ENCODE assay signal across 23 cellular contexts in the genomic region with DNA sequence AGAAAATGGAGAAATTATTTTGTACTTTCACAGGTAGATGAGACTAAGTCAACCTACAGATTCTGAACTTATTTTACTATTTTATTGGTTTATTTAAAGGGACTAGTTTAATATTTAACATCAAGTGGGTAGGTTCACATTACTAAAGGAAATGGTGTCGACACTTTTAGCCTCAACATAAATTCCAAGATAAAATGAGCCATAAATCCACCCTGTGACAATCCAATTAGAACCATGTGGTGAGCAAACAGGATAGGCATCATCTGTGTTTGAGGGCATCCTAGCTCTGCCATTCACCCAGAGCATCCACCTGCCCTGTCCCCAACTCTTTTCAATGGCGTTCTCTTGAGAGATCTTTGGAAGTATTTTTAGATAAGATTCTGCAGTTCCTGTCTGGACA.
DNase-seq lines count a peak whose midpoint lies in the region; ATAC-seq, FAIRE-seq and TF ChIP-seq lines count a peak whose summit lies in the region.
"Had no signal": no experiment of that assay in that cellular context is flagged by ENCODE, and none has a peak within 500 bp of the region (broad histone marks: within the 10 kb centered on the region; RNA-seq: fewer than 3 reads in every experiment).

No MANE protein-coding gene starts in this region.

- TF ChIP-seq CTCF in endothelial cell (IDR thresholded peaks at IDR 0.05; ENCODE audit: unreplicated experiment) (no peak), upper lobe of left lung (IDR thresholded peaks at IDR 0.05) (no peak)

- no peaks in the 10 kb centered on the region for H3K9me3 Mint-ChIP-seq in endothelial cell (ENCODE audit: unreplicated experiment)
- H3K9me3 Mint-ChIP-seq: HFFc6 had no signal

- H3K4me3 ChIP-seq in upper lobe of left lung = no peak overlapping the region
- H3K4me3 ChIP-seq: GM12878 had no signal

- peak; percentile 46 for ATAC-seq in left colon
- ATAC-seq in upper lobe of left lung (ENCODE audit: low FRiP score in 2 of 2) = no peak
- no peak for ATAC-seq in GM18498 (IDR thresholded peaks at IDR 0.05; ENCODE audit: unreplicated experiment)
- ATAC-seq: GM12878, HCT116, HepG2 had no signal

- H3K27me3 Mint-ChIP-seq in endothelial cell (ENCODE audit: unreplicated experiment) = no peaks in the 10 kb centered on the region
- H3K27me3 Mint-ChIP-seq: CD4-positive, CD25-positive, alpha-beta regulatory T cell; CD8-positive, alpha-beta memory T cell; IgD-negative memory B cell had no signal

- no peaks in the 10 kb centered on the region for H3K36me3 ChIP-seq in upper lobe of left lung
- H3K36me3 ChIP-seq: BE2C had no signal

- TF ChIP-seq EP300 in upper lobe of left lung (IDR thresholded peaks at IDR 0.05) = no peak

- peak; percentile 4 for FAIRE-seq in HTR-8/SVneo (lab: Jason Lieb, UNC)
- FAIRE-seq: GM12878, HepG2 had no signal

- no peak for TF ChIP-seq POLR2A in upper lobe of left lung (IDR thresholded peaks at IDR 0.05)

- H3K9me3 ChIP-seq in upper lobe of left lung = no peaks in the 10 kb centered on the region
- H3K9me3 ChIP-seq: BE2C had no signal

- H3K27ac Mint-ChIP-seq in endothelial cell (ENCODE audit: unreplicated experiment) = peak overlapping the region; percentile 89
- H3K27ac Mint-ChIP-seq: CD4-positive, CD25-positive, alpha-beta regulatory T cell; CD8-positive, alpha-beta memory T cell; HFFc6; IgD-negative memory B cell had no signal

- intact Hi-C loops in left colon (cut with DNase I, micrococcal nuclease) = no loop called here

- no peak overlapping the region for H3K27ac ChIP-seq in upper lobe of left lung
- H3K27ac ChIP-seq: HL-60 had no signal

- H3K4me3 Mint-ChIP-seq in endothelial cell (ENCODE audit: unreplicated experiment) = no peak overlapping the region
- H3K4me3 Mint-ChIP-seq: CD4-positive, CD25-positive, alpha-beta regulatory T cell; CD8-positive, alpha-beta memory T cell; HFFc6; IgD-negative memory B cell had no signal

- H3K4me1 Mint-ChIP-seq in endothelial cell (ENCODE audit: unreplicated experiment) = peaks cover 33% of the 10 kb centered on the region
- H3K4me1 Mint-ChIP-seq: CD4-positive, CD25-positive, alpha-beta regulatory T cell; CD8-positive, alpha-beta memory T cell; IgD-negative memory B cell had no signal

- DNase-seq in HTR-8/SVneo (ENCODE audit: insufficient read length, low spot score) (no peak), endothelial cell (ENCODE audit: low spot score) (no peak), left colon (no peak), upper lobe of left lung (no peak), NCI-H2081 (lab: John Stamatoyannopoulos, UW) (no peak)
- DNase-seq: BE2C; C1 segment of cervical spinal cord; CD4-positive, CD25-positive, alpha-beta regulatory T cell; CD8-positive, alpha-beta memory T cell; COR-L47; DMS 273 treated with DMSO at 0.1 percent for 48 hours; DMS53; DND-41; EL; GOT3; H7; HFFc6 had no signal

- 73 to 82% methylated on average over 2 of the region's 2 CpGs for WGBS in upper lobe of left lung, 2 donors

- H3K36me3 Mint-ChIP-seq in endothelial cell (ENCODE audit: low read depth, unreplicated experiment) = no peaks in the 10 kb centered on the region
- H3K36me3 Mint-ChIP-seq: CD4-positive, CD25-positive, alpha-beta regulatory T cell; CD8-positive, alpha-beta memory T cell; IgD-negative memory B cell had no signal

- H3K4me1 ChIP-seq in upper lobe of left lung = no peaks in the 10 kb centered on the region

- H3K27me3 ChIP-seq in upper lobe of left lung = no peaks in the 10 kb centered on the region
- H3K27me3 ChIP-seq: BE2C had no signal
